In genomic region chr12:116166306-116166705, GRCh38 we compare ENCODE assay signal across 11 cellular contexts.
DNase-seq lines count a peak whose midpoint lies in the region; ATAC-seq and TF ChIP-seq lines count a peak whose summit lies in the region.
"Had no signal": no experiment of that assay in that cellular context is flagged by ENCODE, and none has a peak within 500 bp of the region (broad histone marks: within the 10 kb centered on the region; RNA-seq: fewer than 3 reads in every experiment).

No MANE protein-coding gene starts in this region.

- 73 to 80% methylated on average over 2 to 5 of the region's 5 CpGs for WGBS in esophagus squamous epithelium, 2 donors

- TF ChIP-seq POLR2A in breast epithelium (IDR thresholded peaks at IDR 0.05): no peak
- TF ChIP-seq POLR2A in esophagus squamous epithelium (IDR thresholded peaks at IDR 0.05): no peak

- no peaks in the 10 kb centered on the region for H3K9me3 Mint-ChIP-seq in MCF 10A (ENCODE audit: unreplicated experiment)
- H3K9me3 Mint-ChIP-seq in stimulated activated memory B cell treated with anti-CD40 and anti-IgM and Interleukin-4, amounts not matched to agents 10 μg/mL and 1 μg/mL and 100 μg/mL, for 72 hours: no peaks in the 10 kb centered on the region

- DNase-seq in MCF 10A (ENCODE audit: unreplicated experiment) (no peak), breast epithelium (ENCODE audit: low spot score in 2 of 2) (no peak), PC-9 (no peak), fibroblast of pulmonary artery (ENCODE audit: low read depth) (peak; percentile 31), tibial artery (no peak), NCI-H128 (lab: John Stamatoyannopoulos, UW; ENCODE audit: unreplicated experiment) (no peak), esophagus squamous epithelium (lab: John Stamatoyannopoulos, UW) (no peak)
- DNase-seq: Caco-2, Kasumi-1, NCI-H69 had no signal

- peaks cover 0 to 10% of the 10 kb centered on the region in 2 donors for H3K4me1 ChIP-seq in breast epithelium
- H3K4me1 ChIP-seq in PC-9 (replicated peaks; ENCODE audit: insufficient read depth): peaks cover 42% of the 10 kb centered on the region
- H3K4me1 ChIP-seq in tibial artery: peaks cover 0 to 73% (median 40%) of the 10 kb centered on the region in 4 donors
- H3K4me1 ChIP-seq in esophagus squamous epithelium: peaks cover 0 to 60% (median 24%) of the 10 kb centered on the region in 3 donors

- BruUV-seq in MCF 10A (replicated peaks; lab: Mats Ljungman, UMichigan): no TSS peak
- BruUV-seq in PC-9 (replicated peaks; lab: Mats Ljungman, UMichigan): no TSS peak

- peak overlapping the region; percentile 71 for H3K27ac Mint-ChIP-seq in MCF 10A (ENCODE audit: low read depth, unreplicated experiment)
- no peak overlapping the region for H3K27ac Mint-ChIP-seq in stimulated activated memory B cell treated with anti-CD40 and anti-IgM and Interleukin-4, amounts not matched to agents 10 μg/mL and 1 μg/mL and 100 μg/mL, for 72 hours

- peaks cover 24% of the 10 kb centered on the region; the same call in 1 of the 2 replicates for H3F3A ChIP-seq in PC-9 (ENCODE audit: insufficient read depth, low read depth)

- POLR2A ChIA-PET in MCF 10A (lab: Yijun Ruan, JAX): interaction anchor here (1.6 kb wide), 1 partner anchor 35 kb away, joined by 3 read pairs; no protein-coding TSS in a partner anchor
- POLR2A ChIA-PET in PC-9 (lab: Charles Lee; ENCODE audit: unreplicated experiment): no interaction called here

- H3K9me2 ChIP-seq in PC-9 (ENCODE audit: insufficient read depth): no peaks in the 10 kb centered on the region; the same call in 1 of the 2 replicates

- H3K4me1 Mint-ChIP-seq in MCF 10A (ENCODE audit: insufficient read depth, unreplicated experiment): peaks cover 34% of the 10 kb centered on the region
- peaks cover 49% of the 10 kb centered on the region for H3K4me1 Mint-ChIP-seq in stimulated activated memory B cell treated with anti-CD40 and anti-IgM and Interleukin-4, amounts not matched to agents 10 μg/mL and 1 μg/mL and 100 μg/mL, for 72 hours

- CTCF ChIA-PET in MCF 10A (lab: Yijun Ruan, JAX) (interaction anchor here (1.1 kb wide), 1 partner anchor 10 kb away, joined by 3 read pairs; no protein-coding TSS in a partner anchor), PC-9 (lab: Charles Lee) (no interaction called here)

- H3K36me3 ChIP-seq in breast epithelium (no peaks in the 10 kb centered on the region), PC-9 (ENCODE audit: low read depth) (no peaks in the 10 kb centered on the region), tibial artery (no peaks in the 10 kb centered on the region), esophagus squamous epithelium (no peaks in the 10 kb centered on the region)

- peak overlapping the region; percentile 60; the same call in 1 of the 2 replicates for H3K4me2 ChIP-seq in PC-9

- H4K20me1 ChIP-seq in PC-9 (ENCODE audit: insufficient read depth): peaks cover 32% of the 10 kb centered on the region

- H3K36me3 Mint-ChIP-seq in MCF 10A (ENCODE audit: insufficient read depth, unreplicated experiment): peaks cover 5% of the 10 kb centered on the region
- H3K36me3 Mint-ChIP-seq in stimulated activated memory B cell treated with anti-CD40 and anti-IgM and Interleukin-4, amounts not matched to agents 10 μg/mL and 1 μg/mL and 100 μg/mL, for 72 hours: peaks cover 5% of the 10 kb centered on the region

- H2AFZ ChIP-seq in PC-9: no peak overlapping the region

- no peak for ATAC-seq in stimulated activated memory B cell treated with anti-CD40 and anti-IgM and Interleukin-4, amounts not matched to agents 10 μg/mL and 1 μg/mL and 100 μg/mL, for 72 hours

- H3K4me3 ChIP-seq in breast epithelium: no peak overlapping the region
- no peak overlapping the region for H3K4me3 ChIP-seq in PC-9
- no peak overlapping the region for H3K4me3 ChIP-seq in fibroblast of pulmonary artery (replicated peaks; ENCODE audit: low read depth, low read length)
- no peak overlapping the region for H3K4me3 ChIP-seq in tibial artery
- no peak overlapping the region for H3K4me3 ChIP-seq in esophagus squamous epithelium

- intact Hi-C loops in MCF 10A (cut with micrococcal nuclease): no loop called here
- intact Hi-C loops in breast epithelium (cut with DNase I; ENCODE audit: low total_unique reads): no loop called here
- intact Hi-C loops in PC-9 (cut with micrococcal nuclease; ENCODE audit: unreplicated experiment): no loop called here
- intact Hi-C loops in tibial artery (cut with DNase I; ENCODE audit: low total_unique reads): no loop called here
- intact Hi-C loops in esophagus squamous epithelium (cut with DNase I): no loop called here

- H3K9me3 ChIP-seq in breast epithelium: no peaks in the 10 kb centered on the region
- no peaks in the 10 kb centered on the region for H3K9me3 ChIP-seq in PC-9 (ENCODE audit: insufficient read depth, low read depth)
- no peaks in the 10 kb centered on the region for H3K9me3 ChIP-seq in tibial artery
- H3K9me3 ChIP-seq in esophagus squamous epithelium: no peaks in the 10 kb centered on the region
- H3K9me3 ChIP-seq: Caco-2 had no signal

- peaks cover 95% of the 10 kb centered on the region for H3K79me2 ChIP-seq in PC-9 (ENCODE audit: low read depth)

- H3K4me3 Mint-ChIP-seq in MCF 10A (ENCODE audit: unreplicated experiment): no peak overlapping the region
- H3K4me3 Mint-ChIP-seq in stimulated activated memory B cell treated with anti-CD40 and anti-IgM and Interleukin-4, amounts not matched to agents 10 μg/mL and 1 μg/mL and 100 μg/mL, for 72 hours: no peak overlapping the region

- no peaks in the 10 kb centered on the region for H3K27me3 ChIP-seq in breast epithelium
- H3K27me3 ChIP-seq in PC-9 (ENCODE audit: insufficient read depth, low read depth): no peaks in the 10 kb centered on the region
- H3K27me3 ChIP-seq in tibial artery: no peaks in the 10 kb centered on the region
- H3K27me3 ChIP-seq in esophagus squamous epithelium: no peaks in the 10 kb centered on the region

- H3K27me3 Mint-ChIP-seq in MCF 10A (ENCODE audit: insufficient read depth, unreplicated experiment): no peaks in the 10 kb centered on the region
- H3K27me3 Mint-ChIP-seq in stimulated activated memory B cell treated with anti-CD40 and anti-IgM and Interleukin-4, amounts not matched to agents 10 μg/mL and 1 μg/mL and 100 μg/mL, for 72 hours: no peaks in the 10 kb centered on the region

- no peak overlapping the region for H3K27ac ChIP-seq in breast epithelium
- peak overlapping the region; percentile 59; the same call in 1 of the 2 replicates for H3K27ac ChIP-seq in PC-9
- peak overlapping the region; percentile 40 to 54 for H3K27ac ChIP-seq in tibial artery
- H3K27ac ChIP-seq in esophagus squamous epithelium: no peak overlapping the region

- no peak for TF ChIP-seq CTCF in MCF 10A (IDR thresholded peaks at IDR 0.05; ENCODE audit: unreplicated experiment)
- TF ChIP-seq CTCF in breast epithelium (IDR thresholded peaks at IDR 0.05): no peak
- TF ChIP-seq CTCF in PC-9 (conservative IDR thresholded peaks at IDR 0.05): no peak
- TF ChIP-seq CTCF in fibroblast of pulmonary artery (IDR thresholded peaks at IDR 0.05; ENCODE audit: low read length, missing control alignments): no peak
- TF ChIP-seq CTCF in tibial artery (IDR thresholded peaks at IDR 0.05): no peak
- no peak for TF ChIP-seq CTCF in esophagus squamous epithelium (IDR thresholded peaks at IDR 0.05)

Comparison
In these comparisons a context has a peak if more than half of its experiments do, and no peak if none do; other contexts are left out.
1. H3K27ac ChIP-seq: peak in PC-9 (single experiment) and tibial artery (2 of 2); none in breast epithelium (0 of 2) and esophagus squamous epithelium (0 of 4).